18 cellular contexts compared by ENCODE assay signal in genomic region chr5:139634541-139634940, GRCh38. TPM values are rescaled to one million over a fixed set of nuclear protein-coding genes. Genes with fewer than 3 reads are reported as not detected.
DNase-seq lines count a peak whose midpoint lies in the region; ATAC-seq, FAIRE-seq and TF ChIP-seq lines count a peak whose summit lies in the region.
"Had no signal": no experiment of that assay in that cellular context is flagged by ENCODE, and none has a peak within 500 bp of the region (broad histone marks: within the 10 kb centered on the region; RNA-seq: fewer than 3 reads in every experiment).

No MANE protein-coding gene starts in this region.

- no peaks in the 10 kb centered on the region for H3K9me1 ChIP-seq in endothelial cell of umbilical vein (replicated peaks; ENCODE audit: control insufficient read depth, extremely low read depth, insufficient read depth, low read length)

- POLR2A ChIA-PET in activated CD8-positive, alpha-beta T cell treated with anti-CD3 and anti-CD28 coated beads, Interleukin-2, amount 10 ng/mL, durations not matched to agents 7 days and 5 days (lab: Charles Lee) = interaction anchor here (0.7 to 1.7 kb wide), 4 partner anchors 13 to 292 kb away, joined by 3 to 7 read pairs (median 4); partner anchors contain the start of gene CXXC5
- POLR2A ChIA-PET in activated CD8-positive, alpha-beta T cell treated with anti-CD3 and anti-CD28 coated beads for 36 hours (lab: Charles Lee) = interaction anchor here (0.6 to 6.6 kb wide), 12 partner anchors 8 to 384 kb away, joined by 3 to 87 read pairs (median 6); partner anchors contain the start of gene CXXC5
- POLR2A ChIA-PET in endothelial cell of umbilical vein (lab: Charles Lee) = interaction anchor here (1.4 kb wide), 1 partner anchor 56 kb away, joined by 3 read pairs; no protein-coding TSS in a partner anchor

- no peaks in the 10 kb centered on the region for H3K9me3 Mint-ChIP-seq in activated CD8-positive, alpha-beta T cell treated with anti-CD3 and anti-CD28 coated beads, Interleukin-2, amount 10 ng/mL, durations not matched to agents 7 days and 5 days (ENCODE audit: insufficient read depth)
- no peaks in the 10 kb centered on the region for H3K9me3 Mint-ChIP-seq in activated CD8-positive, alpha-beta T cell treated with anti-CD3 and anti-CD28 coated beads for 36 hours
- H3K9me3 Mint-ChIP-seq: CD4-positive, alpha-beta memory T cell had no signal

- peaks cover 48% of the 10 kb centered on the region for H3F3A ChIP-seq in SU-DHL-6 (ENCODE audit: insufficient read depth)

- H3K4me2 ChIP-seq in SU-DHL-6 (ENCODE audit: low read depth, low read length, poor library complexity, severe bottlenecking) (no peak overlapping the region), endothelial cell of umbilical vein (ENCODE audit: insufficient read depth, low read length) (no peak overlapping the region)
- H3K4me2 ChIP-seq: A549 had no signal

- H3K4me1 Mint-ChIP-seq in activated CD8-positive, alpha-beta T cell treated with anti-CD3 and anti-CD28 coated beads, Interleukin-2, amount 10 ng/mL, durations not matched to agents 7 days and 5 days (ENCODE audit: low read depth) = peaks cover 45% of the 10 kb centered on the region
- peaks cover 50% of the 10 kb centered on the region for H3K4me1 Mint-ChIP-seq in activated CD8-positive, alpha-beta T cell treated with anti-CD3 and anti-CD28 coated beads for 36 hours (ENCODE audit: low read depth)

- intact Hi-C loops in activated CD8-positive, alpha-beta T cell treated with anti-CD3 and anti-CD28 coated beads for 36 hours (cut with micrococcal nuclease) = loop anchor here (5.0 kb wide), 2 partner anchors 38 to 133 kb away; no protein-coding TSS in a partner anchor
- intact Hi-C loops in endothelial cell of umbilical vein (cut with micrococcal nuclease) = no loop called here

- H3K27ac ChIP-seq in SU-DHL-6 (ENCODE audit: low read depth, low read length) (peak overlapping the region; percentile 98), endothelial cell of umbilical vein (ENCODE audit: insufficient read depth, low read depth, low read length) (no peak overlapping the region)
- H3K27ac ChIP-seq: SK-N-MC had no signal

- H3K27ac Mint-ChIP-seq in activated CD8-positive, alpha-beta T cell treated with anti-CD3 and anti-CD28 coated beads, Interleukin-2, amount 10 ng/mL, durations not matched to agents 7 days and 5 days = peak overlapping the region; percentile 65
- no peak overlapping the region for H3K27ac Mint-ChIP-seq in activated CD8-positive, alpha-beta T cell treated with anti-CD3 and anti-CD28 coated beads for 36 hours

- H3K4me3 ChIP-seq in SU-DHL-6 (ENCODE audit: insufficient read depth, low read length, poor library complexity, severe bottlenecking) (no peak overlapping the region), endothelial cell of umbilical vein (replicated peaks in 1 of 3; ENCODE audit: insufficient read depth in 1 of 3, low read depth in 1 of 3, low read length in 3 of 3) (no peak overlapping the region)
- H3K4me3 ChIP-seq: A549, coronary artery, esophagus muscularis mucosa, SK-N-MC had no signal

- dilution Hi-C loops in endothelial cell of umbilical vein (cut with MboI; ENCODE audit: extremely low pct_ligation_motif_present, low sequenced_read_pairs) = no loop called here

- H3K27me3 ChIP-seq in SU-DHL-6 (ENCODE audit: low read length) (no peaks in the 10 kb centered on the region), endothelial cell of umbilical vein (ENCODE audit: control insufficient read depth in 2 of 2, insufficient read depth in 2 of 2, low read length in 2 of 2) (no peaks in the 10 kb centered on the region)
- H3K27me3 ChIP-seq: esophagus muscularis mucosa had no signal

- H3K4me1 ChIP-seq in endothelial cell of umbilical vein (ENCODE audit: control insufficient read depth, extremely low read depth, insufficient read depth, low read length) = peaks cover 22% of the 10 kb centered on the region

- H2AFZ ChIP-seq in SU-DHL-6 (ENCODE audit: low read depth, low read length, severe bottlenecking) (no peak overlapping the region), endothelial cell of umbilical vein (ENCODE audit: low read depth, low read length) (no peak overlapping the region)

- no peaks in the 10 kb centered on the region for H3K9me2 ChIP-seq in SU-DHL-6 (replicated peaks; ENCODE audit: insufficient read depth, low read length)

- H3K4me3 Mint-ChIP-seq in activated CD8-positive, alpha-beta T cell treated with anti-CD3 and anti-CD28 coated beads, Interleukin-2, amount 10 ng/mL, durations not matched to agents 7 days and 5 days = no peak overlapping the region
- H3K4me3 Mint-ChIP-seq in activated CD8-positive, alpha-beta T cell treated with anti-CD3 and anti-CD28 coated beads for 36 hours = no peak overlapping the region

- no peaks in the 10 kb centered on the region for H3K27me3 Mint-ChIP-seq in activated CD8-positive, alpha-beta T cell treated with anti-CD3 and anti-CD28 coated beads, Interleukin-2, amount 10 ng/mL, durations not matched to agents 7 days and 5 days (ENCODE audit: low read depth)
- no peaks in the 10 kb centered on the region for H3K27me3 Mint-ChIP-seq in activated CD8-positive, alpha-beta T cell treated with anti-CD3 and anti-CD28 coated beads for 36 hours
- H3K27me3 Mint-ChIP-seq: CD4-positive, alpha-beta memory T cell had no signal

- DNase-seq in activated CD8-positive, alpha-beta T cell treated with anti-CD3 and anti-CD28 coated beads, Interleukin-2, amount 10 ng/mL, durations not matched to agents 7 days and 5 days = no peak
- no peak for DNase-seq in activated CD8-positive, alpha-beta T cell treated with anti-CD3 and anti-CD28 coated beads for 36 hours
- no peak for DNase-seq in endothelial cell of umbilical vein (ENCODE audit: low read depth, low spot score)
- peak; percentile 21 for DNase-seq in stimulated activated CD8-positive, alpha-beta memory T cell treated with anti-CD3 and anti-CD28 coated beads, Interleukin-4, amount 100 ng/mL, for 48 hours
- DNase-seq in activated CD4-positive, CD25-positive, alpha-beta regulatory T cell (lab: John Stamatoyannopoulos, UW) = no peak
- DNase-seq: amygdala; CD4-positive, alpha-beta memory T cell; islet precursor cell; midbrain; NCI-H146 had no signal

- peak; percentile 8 for FAIRE-seq in endothelial cell of umbilical vein (lab: Jason Lieb, UNC)
- FAIRE-seq: A549, GM12891 had no signal

- H3K36me3 ChIP-seq in SU-DHL-6 (ENCODE audit: low read length) (no peaks in the 10 kb centered on the region), endothelial cell of umbilical vein (ENCODE audit: control insufficient read depth in 2 of 2, extremely low read depth in 1 of 2, insufficient read depth in 2 of 2, low read length in 2 of 2) (peaks cover 0 to 3% of the 10 kb centered on the region in 2 experiments)

- ATAC-seq in activated CD8-positive, alpha-beta T cell treated with anti-CD3 and anti-CD28 coated beads, Interleukin-2, amount 10 ng/mL, durations not matched to agents 7 days and 5 days = no peak
- ATAC-seq in activated CD8-positive, alpha-beta T cell treated with anti-CD3 and anti-CD28 coated beads for 36 hours = no peak
- ATAC-seq in GM18502 (IDR thresholded peaks at IDR 0.05; ENCODE audit: poor library complexity, unreplicated experiment) (no peak), HG02938 (IDR thresholded peaks at IDR 0.05; ENCODE audit: unreplicated experiment) (no peak)
- ATAC-seq: A549 had no signal

- BruUV-seq in endothelial cell of umbilical vein (replicated peaks; lab: Mats Ljungman, UMichigan) = no TSS peak

- no peaks in the 10 kb centered on the region for H3K79me2 ChIP-seq in SU-DHL-6 (ENCODE audit: insufficient read depth, low read length)
- no peaks in the 10 kb centered on the region for H3K79me2 ChIP-seq in endothelial cell of umbilical vein (ENCODE audit: control insufficient read depth, insufficient read depth, low read length)

- peaks cover 23% of the 10 kb centered on the region for H3K36me3 Mint-ChIP-seq in activated CD8-positive, alpha-beta T cell treated with anti-CD3 and anti-CD28 coated beads, Interleukin-2, amount 10 ng/mL, durations not matched to agents 7 days and 5 days (ENCODE audit: low read depth)
- peaks cover 7% of the 10 kb centered on the region for H3K36me3 Mint-ChIP-seq in activated CD8-positive, alpha-beta T cell treated with anti-CD3 and anti-CD28 coated beads for 36 hours (ENCODE audit: low read depth)

- CTCF ChIA-PET in activated CD8-positive, alpha-beta T cell treated with anti-CD3 and anti-CD28 coated beads, Interleukin-2, amount 10 ng/mL, durations not matched to agents 7 days and 5 days (lab: Charles Lee) = interaction anchor here (0.7 to 10.9 kb wide), 37 partner anchors 10 to 335 kb away, joined by 3 to 187 read pairs (median 4); partner anchors contain the start of genes CXXC5 and STING1
- CTCF ChIA-PET in activated CD8-positive, alpha-beta T cell treated with anti-CD3 and anti-CD28 coated beads for 36 hours (lab: Charles Lee) = interaction anchor here (0.7 to 9.9 kb wide), 35 partner anchors 7 to 219 kb away, joined by 3 to 211 read pairs (median 7); partner anchors contain the start of genes CXXC5 and UBE2D2
- CTCF ChIA-PET in endothelial cell of umbilical vein (lab: Charles Lee) = interaction anchor here (1.0 to 10.3 kb wide), 8 partner anchors 16 to 133 kb away, joined by 3 to 240 read pairs (median 13); partner anchors contain the start of gene CXXC5

- H4K20me1 ChIP-seq in SU-DHL-6 (ENCODE audit: low read depth, low read length) (no peaks in the 10 kb centered on the region), endothelial cell of umbilical vein (replicated peaks; ENCODE audit: control insufficient read depth, extremely low read depth, insufficient read depth, low read length) (peaks cover 2% of the 10 kb centered on the region)

- H3K9ac ChIP-seq in SU-DHL-6 (ENCODE audit: low read length) = no peak overlapping the region
- no peak overlapping the region for H3K9ac ChIP-seq in endothelial cell of umbilical vein (replicated peaks; ENCODE audit: extremely low read depth, insufficient read depth, low read length)

- TF ChIP-seq POLR2A in endothelial cell of umbilical vein (IDR thresholded peaks at IDR 0.05; ENCODE audit: low read depth, low read length) = no peak

- no peak for TF ChIP-seq CTCF in activated CD8-positive, alpha-beta T cell treated with anti-CD3 and anti-CD28 coated beads for 36 hours (IDR thresholded peaks at IDR 0.05)
- TF ChIP-seq CTCF in SU-DHL-6 (IDR thresholded peaks at IDR 0.05; ENCODE audit: insufficient read depth, low read length, poor library complexity, severe bottlenecking) = no peak
- no peak for TF ChIP-seq CTCF in endothelial cell of umbilical vein (IDR thresholded peaks at IDR 0.05; ENCODE audit: extremely low read depth in 1 of 2, insufficient read depth in 1 of 2, low read depth in 1 of 2, low read length in 2 of 2)

- H3K9me3 ChIP-seq in SU-DHL-6 (ENCODE audit: insufficient read depth, low read length) (no peaks in the 10 kb centered on the region), endothelial cell of umbilical vein (replicated peaks; ENCODE audit: control insufficient read depth, insufficient read depth, low read length) (no peaks in the 10 kb centered on the region)
- H3K9me3 ChIP-seq: A549, esophagus muscularis mucosa had no signal

RNA-seq across cellular contexts. Expression of gene CXXC5, which starts 13.6 kb away (rescaled TPM):
- total RNA-seq in activated CD8-positive, alpha-beta T cell treated with anti-CD3 and anti-CD28 coated beads, Interleukin-2, amount 10 ng/mL, durations not matched to agents 7 days and 5 days = 1 to 10 TPM; 1.2 to 2.0 TPM
- 1 to 10 TPM; 3.5 to 4.3 TPM for total RNA-seq in activated CD8-positive, alpha-beta T cell treated with anti-CD3 and anti-CD28 coated beads for 36 hours
- total RNA-seq in endothelial cell of umbilical vein = 2.7 and 5.9 TPM in 2 replicates
- 5.5 and 8.2 TPM in 2 replicates for polyA plus RNA-seq in endothelial cell of umbilical vein
- polyA plus RNA-seq in endothelial cell of umbilical vein (2011; cell fraction: cytosol; rRNA removed) = 3.5 and 5.5 TPM in 2 replicates
- polyA plus RNA-seq in endothelial cell of umbilical vein (2011; cell fraction: nucleus; rRNA removed) = 2.2 and 3.2 TPM in 2 replicates
- polyA plus RNA-seq in endothelial cell of umbilical vein (2012) = 0.82 and 0.90 TPM in 2 replicates
- 4.7 and 6.7 TPM in 2 replicates for polyA minus RNA-seq in endothelial cell of umbilical vein
- polyA minus RNA-seq in endothelial cell of umbilical vein (2011; cell fraction: cytosol; rRNA and poly(A)+ RNA removed) = 24.9 TPM
- polyA minus RNA-seq in endothelial cell of umbilical vein (2011; cell fraction: nucleus; rRNA and poly(A)+ RNA removed) = 1.1 and 1.8 TPM in 2 replicates
